10 cellular contexts compared by ENCODE assay signal in genomic region chr10:50362547-50363125, GRCh38.
DNase-seq lines count a peak whose midpoint lies in the region; ATAC-seq, FAIRE-seq and TF ChIP-seq lines count a peak whose summit lies in the region.
"Had no signal": no experiment of that assay in that cellular context is flagged by ENCODE, and none has a peak within 500 bp of the region (broad histone marks: within the 10 kb centered on the region; RNA-seq: fewer than 3 reads in every experiment).

No MANE protein-coding gene starts in this region.

- peak; percentile 87 for ATAC-seq in GM18867 (IDR thresholded peaks at IDR 0.05; ENCODE audit: unreplicated experiment)

- no peaks in the 10 kb centered on the region for H3K36me3 ChIP-seq in GM23248 (ENCODE audit: low read depth)

- H3K27ac ChIP-seq in GM23248 = no peak overlapping the region

- H2AFZ ChIP-seq in GM23248 = no peak overlapping the region

- no peak overlapping the region for H3K9ac ChIP-seq in GM23248

- H3K4me2 ChIP-seq in GM23248 (ENCODE audit: unreplicated experiment) = no peak overlapping the region

- no peaks in the 10 kb centered on the region for H3K27me3 ChIP-seq in GM23248 (replicated peaks; ENCODE audit: insufficient read depth)
- H3K27me3 ChIP-seq: dorsolateral prefrontal cortex had no signal

- no peak for TF ChIP-seq CTCF in fibroblast of the aortic adventitia (IDR thresholded peaks at IDR 0.05; ENCODE audit: insufficient read depth, low read length)

- no peaks in the 10 kb centered on the region for H3K9me2 ChIP-seq in GM23248 (ENCODE audit: insufficient read depth)

- in situ Hi-C loops in GM23248 (cut with MboI) = no loop called here

- no peak overlapping the region for H3K4me3 ChIP-seq in GM23248
- no peak overlapping the region for H3K4me3 ChIP-seq in fibroblast of the aortic adventitia (ENCODE audit: low read depth, low read length)
- H3K4me3 ChIP-seq: dorsolateral prefrontal cortex had no signal

- H3K79me2 ChIP-seq in GM23248 (ENCODE audit: insufficient read depth) = peaks cover 93% of the 10 kb centered on the region

- no peaks in the 10 kb centered on the region for H3K9me3 ChIP-seq in GM23248 (ENCODE audit: low read depth)

- no peak for FAIRE-seq in urothelium cell line (lab: Jason Lieb, UNC)

- H4K20me1 ChIP-seq in GM23248 (ENCODE audit: insufficient read depth) = no peaks in the 10 kb centered on the region

- no peaks in the 10 kb centered on the region for H3F3A ChIP-seq in GM23248 (ENCODE audit: insufficient read depth)

- H3K4me1 ChIP-seq in GM23248 (ENCODE audit: insufficient read depth) = peaks cover 13% of the 10 kb centered on the region

- WGBS in GM23248 (ENCODE audit: low coverage in 1 of 2, low lambda C conversion rate in 2 of 2, missing lambda C conversion rate in 2 of 2), 2 experiments = 73 to 77% methylated on average over 2 of the region's 2 CpGs

- peak; percentile 64 for DNase-seq in GM23248
- DNase-seq in HT-29 (ENCODE audit: low spot score) = peak; percentile 11
- peak; percentile 11 for DNase-seq in fibroblast of the aortic adventitia (ENCODE audit: low read depth)
- DNase-seq in activated CD4-positive, alpha-beta T cell treated with anti-CD3 and anti-CD28 coated beads for 4 hours = no peak
- no peak for DNase-seq in NCI-H1694 treated with DMSO at 0.1 percent for 48 hours (lab: John Stamatoyannopoulos, UW)
- DNase-seq in NCI-H748 treated with DMSO at 0.1 percent for 48 hours (lab: John Stamatoyannopoulos, UW) = no peak
- DNase-seq in urothelium cell line (ENCODE audit: low spot score) = no peak
- DNase-seq: dorsolateral prefrontal cortex; naive thymus-derived CD8-positive, alpha-beta T cell had no signal

Comparison
In these comparisons a context has a peak if more than half of its experiments do, and no peak if none do; other contexts are left out.
1. DNase-seq: peak in GM23248 (single experiment), HT-29 (single experiment) and fibroblast of the aortic adventitia (single experiment); none in activated CD4-positive, alpha-beta T cell treated with anti-CD3 and anti-CD28 coated beads for 4 hours (0 of 2), NCI-H1694 treated with DMSO at 0.1 percent for 48 hours (single experiment), NCI-H748 treated with DMSO at 0.1 percent for 48 hours (single experiment) and urothelium cell line (single experiment).